ENCODE assay signal across 1 cellular context in the genomic region with DNA sequence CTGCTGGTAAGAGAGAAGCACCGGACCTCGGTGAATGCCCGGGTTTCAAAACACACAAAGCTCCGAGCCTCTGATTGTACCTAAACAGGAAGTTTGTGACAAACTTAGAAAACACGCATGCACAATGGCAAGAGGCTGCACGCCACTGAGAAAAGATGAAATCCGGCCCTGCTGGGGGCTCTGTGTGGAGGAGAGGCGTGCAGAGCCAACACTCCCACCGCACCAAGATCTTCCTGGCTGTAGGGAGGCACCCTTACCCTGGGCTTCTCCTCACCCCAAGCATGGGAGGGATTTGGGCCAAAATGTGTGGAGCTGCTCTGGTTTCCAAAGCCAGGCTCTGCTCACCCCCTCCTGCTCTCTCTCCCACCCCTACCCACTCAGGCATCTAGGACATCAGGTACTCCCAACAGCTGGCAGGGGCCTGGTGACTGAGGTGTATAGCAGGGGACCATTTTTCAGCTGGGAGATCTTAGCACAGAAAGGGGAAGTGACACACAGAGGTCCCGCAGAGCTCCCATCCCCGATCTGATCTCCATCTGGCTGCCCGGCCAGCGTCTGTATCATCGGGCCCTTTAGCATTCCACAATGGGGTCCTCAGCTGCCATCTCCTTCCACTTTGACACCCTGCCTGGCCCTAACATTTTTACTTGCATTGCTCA.
TF ChIP-seq lines count a peak whose summit lies in the region.

No MANE protein-coding gene starts in this region.

TF ChIP-seq in K562, 482 proteins besides CTCF, POLR2A, EP300 and RAD21 (continued from another document):
- TF ChIP-seq, protein P1, sequence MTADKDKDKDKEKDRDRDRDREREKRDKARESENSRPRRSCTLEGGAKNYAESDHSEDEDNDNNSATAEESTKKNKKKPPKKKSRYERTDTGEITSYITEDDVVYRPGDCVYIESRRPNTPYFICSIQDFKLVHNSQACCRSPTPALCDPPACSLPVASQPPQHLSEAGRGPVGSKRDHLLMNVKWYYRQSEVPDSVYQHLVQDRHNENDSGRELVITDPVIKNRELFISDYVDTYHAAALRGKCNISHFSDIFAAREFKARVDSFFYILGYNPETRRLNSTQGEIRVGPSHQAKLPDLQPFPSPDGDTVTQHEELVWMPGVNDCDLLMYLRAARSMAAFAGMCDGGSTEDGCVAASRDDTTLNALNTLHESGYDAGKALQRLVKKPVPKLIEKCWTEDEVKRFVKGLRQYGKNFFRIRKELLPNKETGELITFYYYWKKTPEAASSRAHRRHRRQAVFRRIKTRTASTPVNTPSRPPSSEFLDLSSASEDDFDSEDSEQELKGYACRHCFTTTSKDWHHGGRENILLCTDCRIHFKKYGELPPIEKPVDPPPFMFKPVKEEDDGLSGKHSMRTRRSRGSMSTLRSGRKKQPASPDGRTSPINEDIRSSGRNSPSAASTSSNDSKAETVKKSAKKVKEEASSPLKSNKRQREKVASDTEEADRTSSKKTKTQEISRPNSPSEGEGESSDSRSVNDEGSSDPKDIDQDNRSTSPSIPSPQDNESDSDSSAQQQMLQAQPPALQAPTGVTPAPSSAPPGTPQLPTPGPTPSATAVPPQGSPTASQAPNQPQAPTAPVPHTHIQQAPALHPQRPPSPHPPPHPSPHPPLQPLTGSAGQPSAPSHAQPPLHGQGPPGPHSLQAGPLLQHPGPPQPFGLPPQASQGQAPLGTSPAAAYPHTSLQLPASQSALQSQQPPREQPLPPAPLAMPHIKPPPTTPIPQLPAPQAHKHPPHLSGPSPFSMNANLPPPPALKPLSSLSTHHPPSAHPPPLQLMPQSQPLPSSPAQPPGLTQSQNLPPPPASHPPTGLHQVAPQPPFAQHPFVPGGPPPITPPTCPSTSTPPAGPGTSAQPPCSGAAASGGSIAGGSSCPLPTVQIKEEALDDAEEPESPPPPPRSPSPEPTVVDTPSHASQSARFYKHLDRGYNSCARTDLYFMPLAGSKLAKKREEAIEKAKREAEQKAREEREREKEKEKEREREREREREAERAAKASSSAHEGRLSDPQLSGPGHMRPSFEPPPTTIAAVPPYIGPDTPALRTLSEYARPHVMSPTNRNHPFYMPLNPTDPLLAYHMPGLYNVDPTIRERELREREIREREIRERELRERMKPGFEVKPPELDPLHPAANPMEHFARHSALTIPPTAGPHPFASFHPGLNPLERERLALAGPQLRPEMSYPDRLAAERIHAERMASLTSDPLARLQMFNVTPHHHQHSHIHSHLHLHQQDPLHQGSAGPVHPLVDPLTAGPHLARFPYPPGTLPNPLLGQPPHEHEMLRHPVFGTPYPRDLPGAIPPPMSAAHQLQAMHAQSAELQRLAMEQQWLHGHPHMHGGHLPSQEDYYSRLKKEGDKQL (CRISPR knock-in tag; IDR thresholded peaks at IDR 0.05; ENCODE audit: borderline replicate concordance) = no peak
- no peak for TF ChIP-seq CSDE1 (IDR thresholded peaks at IDR 0.05)
- TF ChIP-seq, protein P2, sequence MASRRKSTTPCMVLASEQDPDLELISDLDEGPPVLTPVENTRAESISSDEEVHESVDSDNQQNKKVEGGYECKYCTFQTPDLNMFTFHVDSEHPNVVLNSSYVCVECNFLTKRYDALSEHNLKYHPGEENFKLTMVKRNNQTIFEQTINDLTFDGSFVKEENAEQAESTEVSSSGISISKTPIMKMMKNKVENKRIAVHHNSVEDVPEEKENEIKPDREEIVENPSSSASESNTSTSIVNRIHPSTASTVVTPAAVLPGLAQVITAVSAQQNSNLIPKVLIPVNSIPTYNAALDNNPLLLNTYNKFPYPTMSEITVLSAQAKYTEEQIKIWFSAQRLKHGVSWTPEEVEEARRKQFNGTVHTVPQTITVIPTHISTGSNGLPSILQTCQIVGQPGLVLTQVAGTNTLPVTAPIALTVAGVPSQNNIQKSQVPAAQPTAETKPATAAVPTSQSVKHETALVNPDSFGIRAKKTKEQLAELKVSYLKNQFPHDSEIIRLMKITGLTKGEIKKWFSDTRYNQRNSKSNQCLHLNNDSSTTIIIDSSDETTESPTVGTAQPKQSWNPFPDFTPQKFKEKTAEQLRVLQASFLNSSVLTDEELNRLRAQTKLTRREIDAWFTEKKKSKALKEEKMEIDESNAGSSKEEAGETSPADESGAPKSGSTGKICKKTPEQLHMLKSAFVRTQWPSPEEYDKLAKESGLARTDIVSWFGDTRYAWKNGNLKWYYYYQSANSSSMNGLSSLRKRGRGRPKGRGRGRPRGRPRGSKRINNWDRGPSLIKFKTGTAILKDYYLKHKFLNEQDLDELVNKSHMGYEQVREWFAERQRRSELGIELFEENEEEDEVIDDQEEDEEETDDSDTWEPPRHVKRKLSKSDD (conservative IDR thresholded peaks at IDR 0.05; ENCODE audit: low read length) = no peak
- TF ChIP-seq, protein P3, sequence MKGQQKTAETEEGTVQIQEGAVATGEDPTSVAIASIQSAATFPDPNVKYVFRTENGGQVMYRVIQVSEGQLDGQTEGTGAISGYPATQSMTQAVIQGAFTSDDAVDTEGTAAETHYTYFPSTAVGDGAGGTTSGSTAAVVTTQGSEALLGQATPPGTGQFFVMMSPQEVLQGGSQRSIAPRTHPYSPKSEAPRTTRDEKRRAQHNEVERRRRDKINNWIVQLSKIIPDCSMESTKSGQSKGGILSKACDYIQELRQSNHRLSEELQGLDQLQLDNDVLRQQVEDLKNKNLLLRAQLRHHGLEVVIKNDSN (CRISPR knock-in tag; IDR thresholded peaks at IDR 0.05) = no peak
- TF ChIP-seq ZNF12 (CRISPR knock-in tag; IDR thresholded peaks at IDR 0.05) = no peak
- TF ChIP-seq, protein P4, sequence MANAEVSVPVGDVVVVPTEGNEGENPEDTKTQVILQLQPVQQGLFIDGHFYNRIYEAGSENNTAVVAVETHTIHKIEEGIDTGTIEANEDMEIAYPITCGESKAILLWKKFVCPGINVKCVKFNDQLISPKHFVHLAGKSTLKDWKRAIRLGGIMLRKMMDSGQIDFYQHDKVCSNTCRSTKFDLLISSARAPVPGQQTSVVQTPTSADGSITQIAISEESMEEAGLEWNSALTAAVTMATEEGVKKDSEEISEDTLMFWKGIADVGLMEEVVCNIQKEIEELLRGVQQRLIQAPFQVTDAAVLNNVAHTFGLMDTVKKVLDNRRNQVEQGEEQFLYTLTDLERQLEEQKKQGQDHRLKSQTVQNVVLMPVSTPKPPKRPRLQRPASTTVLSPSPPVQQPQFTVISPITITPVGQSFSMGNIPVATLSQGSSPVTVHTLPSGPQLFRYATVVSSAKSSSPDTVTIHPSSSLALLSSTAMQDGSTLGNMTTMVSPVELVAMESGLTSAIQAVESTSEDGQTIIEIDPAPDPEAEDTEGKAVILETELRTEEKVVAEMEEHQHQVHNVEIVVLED (CRISPR knock-in tag; IDR thresholded peaks at IDR 0.05) = no peak
- no peak for TF ChIP-seq PML (IDR thresholded peaks at IDR 0.05; ENCODE audit: low read length)
- TF ChIP-seq TOE1 (IDR thresholded peaks at IDR 0.05; ENCODE audit: borderline replicate concordance) = no peak
- TF ChIP-seq TOE1 (CRISPR knock-in tag; IDR thresholded peaks at IDR 0.05; ENCODE audit: borderline replicate concordance, low read depth) = no peak
- TF ChIP-seq RFX5 (IDR thresholded peaks at IDR 0.05; ENCODE audit: low read depth, low read length) = no peak
- no peak for TF ChIP-seq ZKSCAN1 (IDR thresholded peaks at IDR 0.05; ENCODE audit: low read depth, low read length)
- TF ChIP-seq, protein P5, sequence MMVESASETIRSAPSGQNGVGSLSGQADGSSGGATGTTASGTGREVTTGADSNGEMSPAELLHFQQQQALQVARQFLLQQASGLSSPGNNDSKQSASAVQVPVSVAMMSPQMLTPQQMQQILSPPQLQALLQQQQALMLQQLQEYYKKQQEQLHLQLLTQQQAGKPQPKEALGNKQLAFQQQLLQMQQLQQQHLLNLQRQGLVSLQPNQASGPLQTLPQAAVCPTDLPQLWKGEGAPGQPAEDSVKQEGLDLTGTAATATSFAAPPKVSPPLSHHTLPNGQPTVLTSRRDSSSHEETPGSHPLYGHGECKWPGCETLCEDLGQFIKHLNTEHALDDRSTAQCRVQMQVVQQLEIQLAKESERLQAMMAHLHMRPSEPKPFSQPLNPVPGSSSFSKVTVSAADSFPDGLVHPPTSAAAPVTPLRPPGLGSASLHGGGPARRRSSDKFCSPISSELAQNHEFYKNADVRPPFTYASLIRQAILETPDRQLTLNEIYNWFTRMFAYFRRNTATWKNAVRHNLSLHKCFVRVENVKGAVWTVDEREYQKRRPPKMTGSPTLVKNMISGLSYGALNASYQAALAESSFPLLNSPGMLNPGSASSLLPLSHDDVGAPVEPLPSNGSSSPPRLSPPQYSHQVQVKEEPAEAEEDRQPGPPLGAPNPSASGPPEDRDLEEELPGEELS (CRISPR knock-in tag; IDR thresholded peaks at IDR 0.05; ENCODE audit: borderline replicate concordance) = no peak
- TF ChIP-seq, protein P6, sequence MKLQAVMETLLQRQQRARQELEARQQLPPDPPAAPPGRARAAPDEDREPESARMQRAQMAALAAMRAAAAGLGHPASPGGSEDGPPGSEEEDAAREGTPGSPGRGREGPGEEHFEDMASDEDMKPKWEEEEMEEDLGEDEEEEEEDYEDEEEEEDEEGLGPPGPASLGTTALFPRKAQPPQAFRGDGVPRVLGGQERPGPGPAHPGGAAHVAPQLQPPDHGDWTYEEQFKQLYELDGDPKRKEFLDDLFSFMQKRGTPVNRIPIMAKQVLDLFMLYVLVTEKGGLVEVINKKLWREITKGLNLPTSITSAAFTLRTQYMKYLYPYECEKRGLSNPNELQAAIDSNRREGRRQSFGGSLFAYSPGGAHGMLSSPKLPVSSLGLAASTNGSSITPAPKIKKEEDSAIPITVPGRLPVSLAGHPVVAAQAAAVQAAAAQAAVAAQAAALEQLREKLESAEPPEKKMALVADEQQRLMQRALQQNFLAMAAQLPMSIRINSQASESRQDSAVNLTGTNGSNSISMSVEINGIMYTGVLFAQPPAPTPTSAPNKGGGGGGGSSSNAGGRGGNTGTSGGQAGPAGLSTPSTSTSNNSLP (IDR thresholded peaks at IDR 0.05; ENCODE audit: borderline replicate concordance, low read depth, low read length) = no peak
- no peak for TF ChIP-seq POLR3G (IDR thresholded peaks at IDR 0.05; ENCODE audit: extremely low read depth, insufficient read length, insufficient replicate concordance)
- TF ChIP-seq ZNF551 (CRISPR knock-in tag; IDR thresholded peaks at IDR 0.05) = no peak
- 0 out of 2 replicates have a peak, but pooled peaks have one; percentile 36 for TF ChIP-seq GATA2 (CRISPR knock-in tag; IDR thresholded peaks at IDR 0.05)
- no peak for TF ChIP-seq FOXJ2 (tag; IDR thresholded peaks at IDR 0.05)
- TF ChIP-seq ZBTB7A (IDR thresholded peaks at IDR 0.05; ENCODE audit: borderline replicate concordance, control insufficient read depth, low read depth, low read length) = no peak
- TF ChIP-seq SMAD3 (CRISPR knock-in tag; conservative IDR thresholded peaks at IDR 0.05) = no peak
- 0 out of 2 replicates have a peak, but pooled peaks have one; percentile 14 for TF ChIP-seq MYC (IDR thresholded peaks at IDR 0.05; ENCODE audit: low read depth, low read length)
- no peak for TF ChIP-seq MYC (CRISPR knock-in tag; IDR thresholded peaks at IDR 0.05; ENCODE audit: borderline replicate concordance, low read depth)
- no peak for TF ChIP-seq CC2D1A (IDR thresholded peaks at IDR 0.05)
- no peak for TF ChIP-seq ETV5 (CRISPR knock-in tag; IDR thresholded peaks at IDR 0.05; ENCODE audit: low read depth)
- TF ChIP-seq NR2F6 (CRISPR knock-in tag; IDR thresholded peaks at IDR 0.05) = no peak
- TF ChIP-seq CTBP1 (IDR thresholded peaks at IDR 0.05; ENCODE audit: borderline replicate concordance) = peak; percentile 93
- TF ChIP-seq, protein P7, sequence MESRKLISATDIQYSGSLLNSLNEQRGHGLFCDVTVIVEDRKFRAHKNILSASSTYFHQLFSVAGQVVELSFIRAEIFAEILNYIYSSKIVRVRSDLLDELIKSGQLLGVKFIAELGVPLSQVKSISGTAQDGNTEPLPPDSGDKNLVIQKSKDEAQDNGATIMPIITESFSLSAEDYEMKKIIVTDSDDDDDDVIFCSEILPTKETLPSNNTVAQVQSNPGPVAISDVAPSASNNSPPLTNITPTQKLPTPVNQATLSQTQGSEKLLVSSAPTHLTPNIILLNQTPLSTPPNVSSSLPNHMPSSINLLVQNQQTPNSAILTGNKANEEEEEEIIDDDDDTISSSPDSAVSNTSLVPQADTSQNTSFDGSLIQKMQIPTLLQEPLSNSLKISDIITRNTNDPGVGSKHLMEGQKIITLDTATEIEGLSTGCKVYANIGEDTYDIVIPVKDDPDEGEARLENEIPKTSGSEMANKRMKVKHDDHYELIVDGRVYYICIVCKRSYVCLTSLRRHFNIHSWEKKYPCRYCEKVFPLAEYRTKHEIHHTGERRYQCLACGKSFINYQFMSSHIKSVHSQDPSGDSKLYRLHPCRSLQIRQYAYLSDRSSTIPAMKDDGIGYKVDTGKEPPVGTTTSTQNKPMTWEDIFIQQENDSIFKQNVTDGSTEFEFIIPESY (CRISPR knock-in tag; IDR thresholded peaks at IDR 0.05) = no peak
- TF ChIP-seq, protein P8, sequence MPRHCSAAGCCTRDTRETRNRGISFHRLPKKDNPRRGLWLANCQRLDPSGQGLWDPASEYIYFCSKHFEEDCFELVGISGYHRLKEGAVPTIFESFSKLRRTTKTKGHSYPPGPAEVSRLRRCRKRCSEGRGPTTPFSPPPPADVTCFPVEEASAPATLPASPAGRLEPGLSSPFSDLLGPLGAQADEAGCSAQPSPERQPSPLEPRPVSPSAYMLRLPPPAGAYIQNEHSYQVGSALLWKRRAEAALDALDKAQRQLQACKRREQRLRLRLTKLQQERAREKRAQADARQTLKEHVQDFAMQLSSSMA (CRISPR knock-in tag; IDR thresholded peaks at IDR 0.05) = no peak
- TF ChIP-seq RCOR1 (IDR thresholded peaks at IDR 0.05; ENCODE audit: borderline replicate concordance in 1 of 2, low read depth in 2 of 2, low read length in 2 of 2) = peak in 1 of 2 experiments; percentile 73; a peak in 1 of 4 replicates
- TF ChIP-seq DPF2 (IDR thresholded peaks at IDR 0.05) = no peak
- TF ChIP-seq SPI1 (IDR thresholded peaks at IDR 0.05; ENCODE audit: borderline replicate concordance, low read depth, low read length) = peak; percentile 99
- TF ChIP-seq NFE2L1 (tag; IDR thresholded peaks at IDR 0.05; ENCODE audit: borderline replicate concordance, low read depth) = no peak
- TF ChIP-seq, protein P9, sequence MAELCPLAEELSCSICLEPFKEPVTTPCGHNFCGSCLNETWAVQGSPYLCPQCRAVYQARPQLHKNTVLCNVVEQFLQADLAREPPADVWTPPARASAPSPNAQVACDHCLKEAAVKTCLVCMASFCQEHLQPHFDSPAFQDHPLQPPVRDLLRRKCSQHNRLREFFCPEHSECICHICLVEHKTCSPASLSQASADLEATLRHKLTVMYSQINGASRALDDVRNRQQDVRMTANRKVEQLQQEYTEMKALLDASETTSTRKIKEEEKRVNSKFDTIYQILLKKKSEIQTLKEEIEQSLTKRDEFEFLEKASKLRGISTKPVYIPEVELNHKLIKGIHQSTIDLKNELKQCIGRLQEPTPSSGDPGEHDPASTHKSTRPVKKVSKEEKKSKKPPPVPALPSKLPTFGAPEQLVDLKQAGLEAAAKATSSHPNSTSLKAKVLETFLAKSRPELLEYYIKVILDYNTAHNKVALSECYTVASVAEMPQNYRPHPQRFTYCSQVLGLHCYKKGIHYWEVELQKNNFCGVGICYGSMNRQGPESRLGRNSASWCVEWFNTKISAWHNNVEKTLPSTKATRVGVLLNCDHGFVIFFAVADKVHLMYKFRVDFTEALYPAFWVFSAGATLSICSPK (IDR thresholded peaks at IDR 0.05; ENCODE audit: borderline replicate concordance) = no peak
- no peak for TF ChIP-seq TAL1 (IDR thresholded peaks at IDR 0.05)
- TF ChIP-seq RBM22 (IDR thresholded peaks at IDR 0.05; ENCODE audit: low read depth, low read length, poor library complexity, severe bottlenecking) = no peak
- TF ChIP-seq, protein P10, sequence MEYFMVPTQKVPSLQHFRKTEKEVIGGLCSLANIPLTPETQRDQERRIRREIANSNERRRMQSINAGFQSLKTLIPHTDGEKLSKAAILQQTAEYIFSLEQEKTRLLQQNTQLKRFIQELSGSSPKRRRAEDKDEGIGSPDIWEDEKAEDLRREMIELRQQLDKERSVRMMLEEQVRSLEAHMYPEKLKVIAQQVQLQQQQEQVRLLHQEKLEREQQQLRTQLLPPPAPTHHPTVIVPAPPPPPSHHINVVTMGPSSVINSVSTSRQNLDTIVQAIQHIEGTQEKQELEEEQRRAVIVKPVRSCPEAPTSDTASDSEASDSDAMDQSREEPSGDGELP (CRISPR knock-in tag; IDR thresholded peaks at IDR 0.05; ENCODE audit: borderline replicate concordance) = peak; percentile 55
